ENCODE assay signal across 10 cellular contexts in the genomic region with DNA sequence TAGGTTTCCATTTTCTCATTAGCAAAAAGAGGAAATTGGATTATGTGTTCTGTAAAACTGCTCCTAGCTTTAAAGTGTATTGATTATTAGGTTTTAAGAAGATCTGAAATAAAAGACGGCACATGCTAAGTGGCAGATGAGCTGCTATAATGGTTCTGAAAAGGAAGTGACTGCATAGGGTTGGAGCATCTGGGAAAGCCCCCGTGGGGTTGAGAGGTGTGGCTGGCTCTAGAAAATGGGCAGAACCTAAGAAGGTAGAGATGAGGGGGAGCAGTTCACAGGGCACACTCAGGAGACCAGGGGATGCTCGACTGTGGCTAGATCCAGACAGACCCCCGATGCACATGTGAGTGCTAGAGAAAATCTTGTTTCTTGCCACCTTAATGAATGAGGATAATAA. TPM values are rescaled to one million over a fixed set of nuclear protein-coding genes. Genes with fewer than 3 reads are reported as not detected.
DNase-seq lines count a peak whose midpoint lies in the region; ATAC-seq and TF ChIP-seq lines count a peak whose summit lies in the region.
"Had no signal": no experiment of that assay in that cellular context is flagged by ENCODE, and none has a peak within 500 bp of the region (broad histone marks: within the 10 kb centered on the region; RNA-seq: fewer than 3 reads in every experiment).

No MANE protein-coding gene starts in this region.

- POLR2A ChIA-PET in PC-9 (lab: Charles Lee; ENCODE audit: unreplicated experiment) = no interaction called here

- in situ Hi-C loops in GM13976 (cut with MboI; ENCODE audit: low sequenced_read_pairs, unreplicated experiment) = no loop called here

- H3K4me1 Mint-ChIP-seq in glutamatergic neuron (ENCODE audit: low read depth, unreplicated experiment) = peaks cover 25% of the 10 kb centered on the region
- H3K4me1 Mint-ChIP-seq in GM23338 = peaks cover 8% of the 10 kb centered on the region

- no peaks in the 10 kb centered on the region for H3K9me2 ChIP-seq in PC-9 (ENCODE audit: insufficient read depth)
- no peaks in the 10 kb centered on the region; the same call in 1 of the 2 replicates for H3K9me2 ChIP-seq in GM23338 (ENCODE audit: insufficient read depth)

- H3K27me3 Mint-ChIP-seq in glutamatergic neuron (ENCODE audit: unreplicated experiment) (no peaks in the 10 kb centered on the region), GM23338 (ENCODE audit: insufficient read depth, low read depth, poor library complexity) (peaks cover 2% of the 10 kb centered on the region)

- peak; percentile 60 for ATAC-seq in GM21619 (IDR thresholded peaks at IDR 0.05; ENCODE audit: unreplicated experiment)
- ATAC-seq in GM23338 = no peak
- no peak for ATAC-seq in aorta (ENCODE audit: low FRiP score)

- H3K27ac Mint-ChIP-seq in glutamatergic neuron (ENCODE audit: unreplicated experiment) = peak overlapping the region; percentile 71
- H3K27ac Mint-ChIP-seq in GM23338 = no peak overlapping the region

- WGBS in aorta, 2 donors = 80 to 82% methylated on average over 4 of the region's 4 CpGs

- H3K27ac ChIP-seq in PC-9 (no peak overlapping the region), GM23338 (ENCODE audit: low read depth) (no peak overlapping the region), aorta (ENCODE audit: low read depth in 1 of 2, low read length in 2 of 2) (no peak overlapping the region)

- H3K27me3 ChIP-seq in PC-9 (ENCODE audit: insufficient read depth, low read depth) = no peaks in the 10 kb centered on the region
- no peaks in the 10 kb centered on the region for H3K27me3 ChIP-seq in GM23338 (ENCODE audit: insufficient read depth)
- peaks cover 0 to 2% of the 10 kb centered on the region in 2 donors for H3K27me3 ChIP-seq in aorta (ENCODE audit: control insufficient read depth in 1 of 2, insufficient read depth in 2 of 2, low read length in 1 of 2)

- no peak overlapping the region for H3K4me3 Mint-ChIP-seq in glutamatergic neuron (ENCODE audit: unreplicated experiment)
- H3K4me3 Mint-ChIP-seq in GM23338 = no peak overlapping the region

- H3K36me3 ChIP-seq in PC-9 (ENCODE audit: low read depth) = no peaks in the 10 kb centered on the region
- no peaks in the 10 kb centered on the region for H3K36me3 ChIP-seq in GM23338 (ENCODE audit: insufficient read depth)
- no peaks in the 10 kb centered on the region for H3K36me3 ChIP-seq in aorta (ENCODE audit: control insufficient read depth in 1 of 2, insufficient read depth in 2 of 2, low read length in 1 of 2)

- H2AFZ ChIP-seq in PC-9 (0 out of 2 replicates have a peak overlapping the region, but pooled peaks have one; percentile 11), GM23338 (no peak overlapping the region)

- no peaks in the 10 kb centered on the region for H3K4me1 ChIP-seq in PC-9 (replicated peaks; ENCODE audit: insufficient read depth)
- H3K4me1 ChIP-seq in GM23338 (ENCODE audit: insufficient read depth) = no peaks in the 10 kb centered on the region
- H3K4me1 ChIP-seq in aorta (ENCODE audit: control insufficient read depth in 1 of 2, insufficient read depth in 2 of 2, low read length in 2 of 2) = no peaks in the 10 kb centered on the region

- no peaks in the 10 kb centered on the region for H3F3A ChIP-seq in PC-9 (ENCODE audit: insufficient read depth, low read depth)
- no peaks in the 10 kb centered on the region for H3F3A ChIP-seq in GM23338 (replicated peaks; ENCODE audit: low read depth)

- BruUV-seq in PC-9 (replicated peaks; lab: Mats Ljungman, UMichigan) = no TSS peak

- intact Hi-C loops in PC-9 (cut with micrococcal nuclease; ENCODE audit: unreplicated experiment) (no loop called here), aorta (cut with DNase I) (no loop called here)

- H3K4me2 ChIP-seq in PC-9 = no peak overlapping the region
- no peak overlapping the region for H3K4me2 ChIP-seq in GM23338

- H3K4me3 ChIP-seq in PC-9 = no peak overlapping the region
- H3K4me3 ChIP-seq in GM23338 = no peak overlapping the region
- no peak overlapping the region for H3K4me3 ChIP-seq in aorta (ENCODE audit: low read length in 2 of 2)

- H3K79me2 ChIP-seq in PC-9 (ENCODE audit: low read depth) (no peaks in the 10 kb centered on the region), GM23338 (replicated peaks; ENCODE audit: insufficient read depth) (no peaks in the 10 kb centered on the region)

- H3K36me3 Mint-ChIP-seq in glutamatergic neuron (ENCODE audit: unreplicated experiment) (no peaks in the 10 kb centered on the region), GM23338 (ENCODE audit: low read depth) (no peaks in the 10 kb centered on the region)

- H3K9me3 ChIP-seq in PC-9 (ENCODE audit: insufficient read depth, low read depth) = no peaks in the 10 kb centered on the region
- peaks cover 2% of the 10 kb centered on the region for H3K9me3 ChIP-seq in aorta (ENCODE audit: control insufficient read depth, low read length)

- peak; percentile 10 for DNase-seq in GM13976 (ENCODE audit: low spot score)
- no peak for DNase-seq in PC-9
- peak; percentile 23 for DNase-seq in glutamatergic neuron
- DNase-seq in HK-2 (ENCODE audit: unreplicated experiment) = no peak
- DNase-seq in GM23338 (ENCODE audit: low spot score) = no peak
- no peak for DNase-seq in DMS114 treated with DMSO at 0.1 percent for 48 hours (lab: John Stamatoyannopoulos, UW; ENCODE audit: unreplicated experiment)
- DNase-seq in aorta = no peak
- DNase-seq: nucleus accumbens had no signal

- TF ChIP-seq CTCF in GM13976 (IDR thresholded peaks at IDR 0.05; ENCODE audit: borderline replicate concordance, control extremely low read depth, extremely low read depth, insufficient read depth, missing control alignments) = no peak
- no peak for TF ChIP-seq CTCF in PC-9 (conservative IDR thresholded peaks at IDR 0.05)
- TF ChIP-seq CTCF in glutamatergic neuron (IDR thresholded peaks at IDR 0.05; ENCODE audit: partially characterized antibody, unreplicated experiment) = no peak
- no peak for TF ChIP-seq CTCF in GM23338 (conservative IDR thresholded peaks at IDR 0.05; ENCODE audit: low read depth in 2 of 2)

- H3K9me3 Mint-ChIP-seq in glutamatergic neuron (ENCODE audit: unreplicated experiment) = no peaks in the 10 kb centered on the region
- H3K9me3 Mint-ChIP-seq in GM23338 = no peaks in the 10 kb centered on the region

- CTCF ChIA-PET in PC-9 (lab: Charles Lee) = no interaction called here

- H4K20me1 ChIP-seq in PC-9 (ENCODE audit: insufficient read depth) (no peaks in the 10 kb centered on the region), GM23338 (replicated peaks; ENCODE audit: insufficient read depth) (no peaks in the 10 kb centered on the region)

TF ChIP-seq in GM23338, 12 proteins besides CTCF, POLR2A, EP300 and RAD21:
- TF ChIP-seq JUNB (IDR thresholded peaks at IDR 0.05; ENCODE audit: unreplicated experiment) (no peak), EZH2phosphoT487 (IDR thresholded peaks at IDR 0.05; ENCODE audit: unreplicated experiment) (no peak), STAT1 (IDR thresholded peaks at IDR 0.05; ENCODE audit: unreplicated experiment) (no peak), ZNF114 (CRISPR knock-in tag; IDR thresholded peaks at IDR 0.05) (no peak), NANOG (IDR thresholded peaks at IDR 0.05; ENCODE audit: borderline replicate concordance) (no peak), EZH2 (IDR thresholded peaks at IDR 0.05; ENCODE audit: low read depth, unreplicated experiment) (no peak), CREB1 (CRISPR knock-in tag; IDR thresholded peaks at IDR 0.05; ENCODE audit: low read depth) (no peak), POLR2AphosphoS5 (IDR thresholded peaks at IDR 0.05; ENCODE audit: low read depth) (no peak), ZNF331 (CRISPR knock-in tag; IDR thresholded peaks at IDR 0.05; ENCODE audit: low read depth) (no peak)
- TF ChIP-seq, protein P1, sequence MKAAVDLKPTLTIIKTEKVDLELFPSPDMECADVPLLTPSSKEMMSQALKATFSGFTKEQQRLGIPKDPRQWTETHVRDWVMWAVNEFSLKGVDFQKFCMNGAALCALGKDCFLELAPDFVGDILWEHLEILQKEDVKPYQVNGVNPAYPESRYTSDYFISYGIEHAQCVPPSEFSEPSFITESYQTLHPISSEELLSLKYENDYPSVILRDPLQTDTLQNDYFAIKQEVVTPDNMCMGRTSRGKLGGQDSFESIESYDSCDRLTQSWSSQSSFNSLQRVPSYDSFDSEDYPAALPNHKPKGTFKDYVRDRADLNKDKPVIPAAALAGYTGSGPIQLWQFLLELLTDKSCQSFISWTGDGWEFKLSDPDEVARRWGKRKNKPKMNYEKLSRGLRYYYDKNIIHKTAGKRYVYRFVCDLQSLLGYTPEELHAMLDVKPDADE (IDR thresholded peaks at IDR 0.05) = no peak
TF ChIP-seq in GM23338: peak in this region for 0.

RNA-seq across cellular contexts. Expression of a gene that starts 1.9 kb away (rescaled TPM):
- total RNA-seq in PC-9 (2021) (not detected in 2 replicates), glutamatergic neuron (ENCODE audit: unreplicated experiment) (not detected), aorta (under 1 TPM; 0.42 to 0.54 TPM)
- not detected in 2 replicates for total RNA-seq in GM23338 (2014; rRNA removed; shearing (Covaris generic))
- polyA plus RNA-seq in GM23338 (2016; fragmentation: Nextera tagmentation; extraction: Ambion mirVana) (not detected in 2 replicates), aorta (not detected)
- total RNA-seq: epithelial cell of proximal tubule had no signal

Comparison
In these comparisons a context has a peak if more than half of its experiments do, and no peak if none do; other contexts are left out.
1. DNase-seq: peak in GM13976 (single experiment) and glutamatergic neuron (single experiment); none in PC-9 (0 of 2), HK-2 (single experiment), GM23338 (single experiment), DMS114 treated with DMSO at 0.1 percent for 48 hours (single experiment) and aorta (0 of 2).